ENCODE assay signal across 1 cellular context in the genomic region with DNA sequence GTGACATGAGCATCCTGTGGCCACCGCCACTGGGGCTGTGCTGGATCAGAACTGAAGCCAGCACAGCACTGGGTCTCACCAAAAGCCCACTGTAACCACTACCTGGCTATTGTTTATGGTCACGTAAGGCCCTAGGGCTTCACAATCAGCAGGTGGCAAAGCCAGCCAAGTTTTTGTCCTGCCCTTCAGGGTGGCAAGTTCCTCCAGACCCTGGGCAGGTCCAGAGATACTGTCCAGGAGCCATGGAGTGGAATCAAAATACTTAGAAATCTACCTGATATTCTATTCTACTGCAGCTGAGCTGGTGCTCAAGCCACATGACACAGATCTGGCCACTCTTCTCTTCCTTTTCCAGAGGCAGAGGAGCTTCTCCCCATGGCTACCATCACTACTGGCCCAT.
TF ChIP-seq lines count a peak whose summit lies in the region.

No MANE protein-coding gene starts in this region.

TF ChIP-seq in H1, 55 proteins besides CTCF, POLR2A, EP300 and RAD21:
- TF ChIP-seq TAF1 (IDR thresholded peaks at IDR 0.05; ENCODE audit: low read depth, low read length): no peak
- no peak for TF ChIP-seq CREB1 (IDR thresholded peaks at IDR 0.05)
- no peak for TF ChIP-seq CBX5 (IDR thresholded peaks at IDR 0.05; ENCODE audit: low read depth, low read length)
- no peak for TF ChIP-seq SAP30 (IDR thresholded peaks at IDR 0.05; ENCODE audit: insufficient read depth, insufficient replicate concordance, low read length)
- no peak for TF ChIP-seq EZH2 (IDR thresholded peaks at IDR 0.05; ENCODE audit: low read depth, low read length, severe bottlenecking)
- no peak for TF ChIP-seq CEBPB (IDR thresholded peaks at IDR 0.05; ENCODE audit: low read depth, low read length)
- no peak for TF ChIP-seq SIX5 (IDR thresholded peaks at IDR 0.05; ENCODE audit: low read depth, low read length)
- no peak for TF ChIP-seq RNF2 (IDR thresholded peaks at IDR 0.05; ENCODE audit: borderline replicate concordance, low read depth, low read length, missing control alignments, poor library complexity, severe bottlenecking)
- no peak for TF ChIP-seq GTF2F1 (IDR thresholded peaks at IDR 0.05; ENCODE audit: borderline replicate concordance, low read depth, low read length)
- no peak for TF ChIP-seq BCL11A (IDR thresholded peaks at IDR 0.05; ENCODE audit: low read depth in 2 of 2, low read length in 2 of 2)
- TF ChIP-seq CHD2 (IDR thresholded peaks at IDR 0.05; ENCODE audit: low read length): no peak
- no peak for TF ChIP-seq JUN (IDR thresholded peaks at IDR 0.05; ENCODE audit: low read depth, low read length)
- no peak for TF ChIP-seq TCF12 (IDR thresholded peaks at IDR 0.05; ENCODE audit: low read depth, low read length)
- no peak for TF ChIP-seq KDM4A (IDR thresholded peaks at IDR 0.05; ENCODE audit: low read depth, low read length, severe bottlenecking)
- no peak for TF ChIP-seq GABPA (IDR thresholded peaks at IDR 0.05; ENCODE audit: borderline replicate concordance, insufficient read depth, low read length)
- no peak for TF ChIP-seq SRF (IDR thresholded peaks at IDR 0.05; ENCODE audit: low read depth, low read length)
- no peak for TF ChIP-seq TBP (IDR thresholded peaks at IDR 0.05; ENCODE audit: low read depth, low read length)
